Comparison of ENCODE assay signal across 8 cellular contexts in genomic region chr9:128684065-128684324, GRCh38.
A peak's percentile ranks its signal among the peaks of the same experiment; 100 is the strongest.
DNase-seq lines count a peak whose midpoint lies in the region; ATAC-seq and TF ChIP-seq lines count a peak whose summit lies in the region.

No MANE protein-coding gene starts in this region.

- ATAC-seq in GM21367 (IDR thresholded peaks at IDR 0.05; ENCODE audit: unreplicated experiment) (peak; percentile 2), RWPE2 (ENCODE audit: low read depth) (no peak), HG02610 (IDR thresholded peaks at IDR 0.05; ENCODE audit: unreplicated experiment) (no peak)

- H3K4me3 ChIP-seq in RWPE2 (ENCODE audit: severe bottlenecking) (peak overlapping the region; percentile 48), foreskin fibroblast (ENCODE audit: low read depth in 1 of 2, low read length in 2 of 2) (peak overlapping the region; percentile 82 to 94), skeletal muscle cell (ENCODE audit: low read depth, low read length) (peak overlapping the region; percentile 73)

- no peak for TF ChIP-seq CTCF in RWPE2 (IDR thresholded peaks at IDR 0.05; ENCODE audit: poor library complexity, severe bottlenecking)
- no peak for TF ChIP-seq CTCF in foreskin fibroblast (IDR thresholded peaks at IDR 0.05; ENCODE audit: low read depth, low read length)

- peaks cover 15% of the 10 kb centered on the region; the same call in 1 of the 2 replicates for H3K36me3 ChIP-seq in RWPE2 (ENCODE audit: low read depth)

- H3K9me3 ChIP-seq in RWPE2 (ENCODE audit: severe bottlenecking) = no peaks in the 10 kb centered on the region

- peaks cover 21% of the 10 kb centered on the region for H3K4me1 ChIP-seq in RWPE2 (ENCODE audit: insufficient read depth, poor library complexity, severe bottlenecking)

- peak overlapping the region; percentile 92 for H3K27ac ChIP-seq in RWPE2 (ENCODE audit: poor library complexity, severe bottlenecking)

- DNase-seq in RWPE2 (ENCODE audit: low spot score) (no peak), foreskin fibroblast (no peak), skeletal muscle cell (ENCODE audit: low read depth) (no peak), NCI-H2107 treated with DMSO at 0.1 percent for 48 hours (lab: John Stamatoyannopoulos, UW; ENCODE audit: unreplicated experiment) (no peak), NCI-H187 treated with DMSO at 0.1 percent for 48 hours (lab: John Stamatoyannopoulos, UW) (no peak), SW 1271 (lab: John Stamatoyannopoulos, UW) (no peak)

- H3K27me3 ChIP-seq in RWPE2 (ENCODE audit: insufficient read depth, poor library complexity, severe bottlenecking) = no peaks in the 10 kb centered on the region
